ENCODE assay signal across 16 cellular contexts in genomic region chr3:69180869-69181591, GRCh38. TPM values are rescaled to one million over a fixed set of nuclear protein-coding genes. Genes with fewer than 3 reads are reported as not detected.
DNase-seq lines count a peak whose midpoint lies in the region; ATAC-seq and TF ChIP-seq lines count a peak whose summit lies in the region.
"Had no signal": no experiment of that assay in that cellular context is flagged by ENCODE, and none has a peak within 500 bp of the region (broad histone marks: within the 10 kb centered on the region; RNA-seq: fewer than 3 reads in every experiment).

No MANE protein-coding gene starts in this region.

- no peak overlapping the region for H4K5ac ChIP-seq in IMR-90 (ENCODE audit: low read depth, low read length)

- H3K9me3 ChIP-seq in AG04450 (ENCODE audit: control insufficient read depth, insufficient read depth, low read length), result peaks cover 5% of the 10 kb centered on the region; the same call in 1 of the 2 replicates
- no peaks in the 10 kb centered on the region for H3K9me3 ChIP-seq in IMR-90 (ENCODE audit: control insufficient read depth, insufficient read depth, low read length)
- peaks cover 0 to 18% of the 10 kb centered on the region in 2 donors for H3K9me3 ChIP-seq in neuronal stem cell (replicated peaks in 1 of 2; ENCODE audit: control insufficient read depth in 2 of 2, insufficient read depth in 1 of 2, low read depth in 1 of 2, low read length in 2 of 2)
- H3K9me3 ChIP-seq: SJCRH30 had no signal

- H2AK9ac ChIP-seq in IMR-90 (replicated peaks; ENCODE audit: low read depth, low read length, poor library complexity), result no peak overlapping the region

- H2BK120ac ChIP-seq in IMR-90 (ENCODE audit: low read depth, low read length) (peak overlapping the region; percentile 17; the same call in 1 of the 2 replicates), neuronal stem cell (ENCODE audit: low read depth, low read length) (peak overlapping the region; percentile 9)

- H2BK15ac ChIP-seq in IMR-90 (ENCODE audit: low read depth, low read length) (no peak overlapping the region), neuronal stem cell (ENCODE audit: low read length) (no peak overlapping the region)

- DNase-seq in AG04450 (ENCODE audit: low read depth, low spot score) (no peak), IMR-90 (no peak), endothelial cell (ENCODE audit: low spot score) (no peak), neuronal stem cell (ENCODE audit: low spot score) (no peak), NOMO-1 (lab: John Stamatoyannopoulos, UW; ENCODE audit: unreplicated experiment in 2 of 2) (no peak)
- no peak for DNase-seq in stimulated activated CD4-positive, alpha-beta T cell treated with anti-CD3 and anti-CD28 coated beads, Interleukin-2, amount 100 ng/mL, for 24 hours
- DNase-seq: activated CD4-positive, CD25-positive, alpha-beta regulatory T cell treated with anti-CD3 and anti-CD28 coated beads, Interleukin-2, amount 50 U/mL, for 72 hours; activated naive CD4-positive, alpha-beta T cell; NCI-H1092; stimulated activated naive CD4-positive, alpha-beta T cell had no signal

- H3K23ac ChIP-seq in IMR-90 (ENCODE audit: low read depth, low read length) (no peak overlapping the region), neuronal stem cell (ENCODE audit: low read depth, low read length, poor library complexity) (no peak overlapping the region)

- no peaks in the 10 kb centered on the region for H4K20me1 ChIP-seq in IMR-90 (ENCODE audit: insufficient read depth, low read length)

- no peaks in the 10 kb centered on the region for H3K79me1 ChIP-seq in IMR-90 (ENCODE audit: low read depth in 1 of 2, low read length in 2 of 2)
- no peaks in the 10 kb centered on the region for H3K79me1 ChIP-seq in neuronal stem cell (ENCODE audit: low read depth, low read length)

- H2BK20ac ChIP-seq in IMR-90 (ENCODE audit: low read depth, low read length), result peak overlapping the region; percentile 36; the same call in 1 of the 2 replicates

- H3K27ac ChIP-seq in AG04450 (ENCODE audit: low read depth, low read length) (peak overlapping the region; percentile 31), IMR-90 (ENCODE audit: insufficient read depth, low read length) (no peak overlapping the region), neuronal stem cell (replicated peaks; ENCODE audit: low read length) (peak overlapping the region; percentile 12)

- no TSS peak for BruUV-seq in IMR-90 (replicated peaks; lab: Mats Ljungman, UMichigan)

- peaks cover 4% of the 10 kb centered on the region for H3K4me1 ChIP-seq in IMR-90 (ENCODE audit: control insufficient read depth, insufficient read depth, low read length)
- peaks cover 11 to 17% of the 10 kb centered on the region in 2 donors for H3K4me1 ChIP-seq in neuronal stem cell (ENCODE audit: control insufficient read depth in 2 of 2, insufficient read depth in 1 of 2, low read depth in 1 of 2, low read length in 2 of 2)

- H4K91ac ChIP-seq in IMR-90 (ENCODE audit: insufficient read depth, low read depth, low read length) (no peak overlapping the region), neuronal stem cell (ENCODE audit: low read depth, low read length, poor library complexity) (no peak overlapping the region)

- H3K9ac ChIP-seq in IMR-90 (ENCODE audit: low read depth, low read length) (no peak overlapping the region), neuronal stem cell (ENCODE audit: low read depth, low read length, poor library complexity) (no peak overlapping the region)

- H3K4me1 Mint-ChIP-seq in endothelial cell (ENCODE audit: unreplicated experiment), result peaks cover 35% of the 10 kb centered on the region

- dilution Hi-C loops in IMR-90 (cut with HindIII; ENCODE audit: low sequenced_read_pairs, unreplicated experiment), result no loop called here

- no peak for TF ChIP-seq POLR2A in IMR-90 (IDR thresholded peaks at IDR 0.05; ENCODE audit: low read depth, low read length)

- H3K4ac ChIP-seq in IMR-90 (ENCODE audit: low read depth, low read length) (no peak overlapping the region), neuronal stem cell (ENCODE audit: low read length) (no peak overlapping the region)

- no peak for TF ChIP-seq CTCF in AG04450 (IDR thresholded peaks at IDR 0.05; ENCODE audit: low read depth, low read length)
- no peak for TF ChIP-seq CTCF in IMR-90 (conservative IDR thresholded peaks at IDR 0.05; ENCODE audit: low read depth, low read length)
- TF ChIP-seq CTCF in endothelial cell (IDR thresholded peaks at IDR 0.05; ENCODE audit: unreplicated experiment), result no peak

- H2BK12ac ChIP-seq in neuronal stem cell (ENCODE audit: low read length), result no peak overlapping the region

- POLR2A ChIA-PET in AG04450 (lab: Yijun Ruan, JAX), result no interaction called here
- POLR2A ChIA-PET in IMR-90 (lab: Charles Lee; ENCODE audit: unreplicated experiment), result no interaction called here

- CTCF ChIA-PET in AG04450 (lab: Charles Lee), result interaction anchor here (3.9 kb wide), 1 partner anchor 19 kb away, joined by 38 read pairs; no protein-coding TSS in a partner anchor
- CTCF ChIA-PET in IMR-90 (lab: Yijun Ruan, JAX), result interaction anchor here (1.3 to 1.8 kb wide), 2 partner anchors 20 to 58 kb away, joined by 3 to 6 read pairs; no protein-coding TSS in a partner anchor

- no peaks in the 10 kb centered on the region for H3K36me3 ChIP-seq in IMR-90 (ENCODE audit: control insufficient read depth, insufficient read depth, low read length)
- peaks cover 13 to 60% of the 10 kb centered on the region in 2 donors for H3K36me3 ChIP-seq in neuronal stem cell (replicated peaks in 1 of 2; ENCODE audit: control insufficient read depth in 2 of 2, insufficient read depth in 2 of 2, low read length in 2 of 2)
- H3K36me3 ChIP-seq: SJCRH30 had no signal

- H3K36me3 Mint-ChIP-seq in endothelial cell (ENCODE audit: low read depth, unreplicated experiment), result peaks cover 67% of the 10 kb centered on the region

- H3K18ac ChIP-seq in IMR-90 (ENCODE audit: low read depth, low read length), result no peak overlapping the region
- H3K18ac ChIP-seq in neuronal stem cell (ENCODE audit: low read length), result peak overlapping the region; percentile 67

- ATAC-seq in IMR-90 (ENCODE audit: low read depth), result no peak
- ATAC-seq in HG03280 (IDR thresholded peaks at IDR 0.05; ENCODE audit: unreplicated experiment), result no peak
- ATAC-seq in HG03108 (IDR thresholded peaks at IDR 0.05; ENCODE audit: unreplicated experiment), result no peak
- ATAC-seq: K562 had no signal

- no peak overlapping the region for H2BK5ac ChIP-seq in IMR-90 (ENCODE audit: low read depth, low read length, poor library complexity, severe bottlenecking)
- H2BK5ac ChIP-seq in neuronal stem cell (ENCODE audit: low read length), result no peak overlapping the region

- H4K8ac ChIP-seq in IMR-90 (ENCODE audit: low read depth in 2 of 2, low read length in 2 of 2), result no peak overlapping the region
- no peak overlapping the region for H4K8ac ChIP-seq in neuronal stem cell (ENCODE audit: low read depth, low read length)

- H2AK5ac ChIP-seq in IMR-90 (ENCODE audit: low read depth, low read length) (no peak overlapping the region), neuronal stem cell (ENCODE audit: low read depth, low read length) (no peak overlapping the region)

- no peak overlapping the region for H3K27ac Mint-ChIP-seq in endothelial cell (ENCODE audit: unreplicated experiment)

- H2AFZ ChIP-seq in IMR-90 (replicated peaks; ENCODE audit: low read length, poor library complexity) (no peak overlapping the region), neuronal stem cell (ENCODE audit: low read length) (no peak overlapping the region)

- no peak overlapping the region for H3K4me3 ChIP-seq in AG04450 (ENCODE audit: low read depth, low read length)
- no peak overlapping the region for H3K4me3 ChIP-seq in IMR-90 (ENCODE audit: insufficient read depth, low read depth, low read length)
- peak overlapping the region in 1 of 2 donors; percentile 60 for H3K4me3 ChIP-seq in neuronal stem cell (ENCODE audit: low read length in 2 of 2)
- H3K4me3 ChIP-seq: K562, SJCRH30 had no signal

- TF ChIP-seq RAD21 in IMR-90 (IDR thresholded peaks at IDR 0.05; ENCODE audit: low read length), result no peak

- in situ Hi-C loops in IMR-90 (cut with MboI; ENCODE audit: low sequenced_read_pairs), result no loop called here

- H3K4me3 Mint-ChIP-seq in endothelial cell (ENCODE audit: unreplicated experiment), result peak overlapping the region; percentile 67

- no peak overlapping the region for H3K56ac ChIP-seq in IMR-90 (ENCODE audit: extremely low read depth, insufficient read depth, low read length)

- H3K14ac ChIP-seq in IMR-90 (replicated peaks; ENCODE audit: low read depth, low read length), result no peak overlapping the region
- H3K14ac ChIP-seq in neuronal stem cell (ENCODE audit: low read length), result no peak overlapping the region

- H3K9me1 ChIP-seq in IMR-90 (ENCODE audit: insufficient read depth, low read length), result no peaks in the 10 kb centered on the region

- no peaks in the 10 kb centered on the region for H3K27me3 Mint-ChIP-seq in endothelial cell (ENCODE audit: unreplicated experiment)

- no peaks in the 10 kb centered on the region for H3K9me3 Mint-ChIP-seq in endothelial cell (ENCODE audit: unreplicated experiment)

- H3K27me3 ChIP-seq in AG04450 (ENCODE audit: control insufficient read depth, insufficient read depth, low read length), result no peaks in the 10 kb centered on the region
- H3K27me3 ChIP-seq in IMR-90 (ENCODE audit: control insufficient read depth, insufficient read depth, low read length), result no peaks in the 10 kb centered on the region
- H3K27me3 ChIP-seq in neuronal stem cell (ENCODE audit: control insufficient read depth in 3 of 3, insufficient read depth in 3 of 3, low read depth in 1 of 3, low read length in 3 of 3), result no peaks in the 10 kb centered on the region
- H3K27me3 ChIP-seq: SJCRH30 had no signal

- intact Hi-C loops in IMR-90 (cut with micrococcal nuclease), result no loop called here

- H3K4me2 ChIP-seq in IMR-90 (ENCODE audit: low read depth, low read length) (no peak overlapping the region), neuronal stem cell (ENCODE audit: insufficient read depth, low read length, poor library complexity, severe bottlenecking) (no peak overlapping the region)

- 81% methylated on average over 6 of the region's 23 CpGs; no CpG with 5 or more reads in 1 of the 2 experiments for WGBS in IMR-90 (ENCODE audit: extremely low coverage in 2 of 2, insufficient read length in 1 of 2), 2 experiments
- no CpG with 5 or more reads among the region's 23 CpGs for WGBS in neuronal stem cell (ENCODE audit: extremely low coverage in 2 of 2, insufficient read length in 2 of 2, insufficient replicate concordance in 1 of 2), 2 donors

TF ChIP-seq in IMR-90, 13 proteins besides CTCF, POLR2A, EP300 and RAD21 (continues in another document):
- TF ChIP-seq CHD1 (IDR thresholded peaks at IDR 0.05; ENCODE audit: low read depth, low read length) (no peak), MAFK (IDR thresholded peaks at IDR 0.05; ENCODE audit: low read depth, low read length) (no peak), RCOR1 (IDR thresholded peaks at IDR 0.05; ENCODE audit: insufficient replicate concordance, low read length) (no peak)

RNA-seq across cellular contexts. Expression of gene LMOD3, which starts 58.6 kb away (rescaled TPM):
- polyA plus RNA-seq in AG04450 (2011; rRNA removed) (not detected in 2 replicates), IMR-90 (2012; rRNA removed) (not detected in 2 replicates)
- polyA minus RNA-seq in AG04450 (2011; rRNA and poly(A)+ RNA removed), result not detected in 2 replicates
- total RNA-seq in IMR-90 (2012; rRNA removed) (not detected in 2 replicates), endothelial cell (ENCODE audit: unreplicated experiment) (not detected)
- not detected in 2 replicates for polyA plus RNA-seq in IMR-90 (2012; cell fraction: cytosol; rRNA removed)
- polyA plus RNA-seq in IMR-90 (2012; cell fraction: nucleus; rRNA removed; ENCODE audit: low replicate concordance), result not detected in 2 replicates
- polyA plus RNA-seq in neuronal stem cell (2013, experiment 1 of 2), result not detected
- not detected for polyA plus RNA-seq in neuronal stem cell (2013, experiment 2 of 2)
- total RNA-seq: K562, mononuclear cell, omental fat pad had no signal
